Comparison of ENCODE assay signal across 32 cellular contexts in the genomic region with DNA sequence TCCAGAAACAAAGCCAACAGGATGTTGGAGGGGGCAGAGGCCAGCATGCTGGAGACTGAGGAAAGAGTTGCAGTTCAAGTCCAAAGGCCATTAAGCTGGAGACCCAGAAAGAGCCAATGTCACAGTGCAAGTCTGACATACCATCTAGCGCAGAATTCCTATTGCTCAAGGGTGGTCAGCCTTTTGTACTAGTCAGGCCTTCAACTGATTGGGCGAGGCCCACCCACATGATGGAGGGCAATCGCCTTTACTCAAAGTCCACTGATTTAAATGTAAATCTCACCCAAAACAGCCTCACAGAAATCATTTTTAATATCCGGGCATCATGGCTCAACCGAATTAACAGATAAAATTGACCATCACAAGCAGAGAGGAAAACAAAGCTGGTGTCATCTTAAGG.
"Had no signal": no experiment of that assay in that cellular context is flagged by ENCODE, and none has a peak within 500 bp of the region (broad histone marks: within the 10 kb centered on the region; RNA-seq: fewer than 3 reads in every experiment).

No MANE protein-coding gene starts in this region.

- H3K27ac ChIP-seq: adrenal gland, body of pancreas, brain microvascular endothelial cell, breast epithelium, VCaP had no signal

- H3K9me3 ChIP-seq: adrenal gland, body of pancreas, breast epithelium had no signal

- H3K27me3 ChIP-seq: adrenal gland, body of pancreas, brain microvascular endothelial cell, breast epithelium had no signal

- H3K4me3 ChIP-seq: adrenal gland, body of pancreas, breast epithelium had no signal

- H3K4me1 ChIP-seq: adrenal gland, body of pancreas, breast epithelium had no signal

- FAIRE-seq: astrocyte, TTC549 had no signal

- H3K36me3 ChIP-seq: adrenal gland, brain microvascular endothelial cell, breast epithelium had no signal

- DNase-seq: activated B cell treated with CpG ODN at 0.5 μM for 24 hours; activated CD4-positive, alpha-beta memory T cell treated with anti-CD3 and anti-CD28 coated beads for 36 hours; activated CD4-positive, alpha-beta T cell treated with anti-CD3 and anti-CD28 coated beads for 4 hours; activated CD4-positive, alpha-beta T cell treated with anti-CD3 and anti-CD28 coated beads, Interleukin-2, amount 10 ng/mL, durations not matched to agents 24 days and 14 days; activated CD4-positive, alpha-beta T cell treated with anti-CD3 and anti-CD28 coated beads, Interleukin-2, amount 50 U/mL, for 1 hour; activated CD4-positive, alpha-beta T cell treated with anti-CD3 and anti-CD28 coated beads, Interleukin-2, amount 50 U/mL, for 4 hours; activated CD4-positive, CD25-positive, alpha-beta regulatory T cell treated with anti-CD3 and anti-CD28 coated beads, Interleukin-2, amount 50 U/mL, for 72 hours; activated CD8-positive, alpha-beta memory T cell treated with anti-CD3 and anti-CD28 coated beads, Interleukin-2, amount 10 ng/mL, durations not matched to agents 7 days and 5 days; activated CD8-positive, alpha-beta T cell treated with anti-CD3 and anti-CD28 coated beads for 36 hours; activated effector memory CD4-positive, alpha-beta T cell treated with anti-CD3 and anti-CD28 coated beads, Interleukin-2, amount 50 U/mL, for 16 hours; activated gamma-delta T cell treated with Interleukin-2 at 50 U/mL for 16 hours; activated naive CD4-positive, alpha-beta T cell; activated naive CD4-positive, alpha-beta T cell treated with anti-CD3 and anti-CD28 coated beads for 36 hours; activated naive CD4-positive, alpha-beta T cell treated with anti-CD3 and anti-CD28 coated beads, Interleukin-2, amount 50 U/mL, for 16 hours; activated naive CD8-positive, alpha-beta T cell treated with anti-CD3 and anti-CD28 coated beads for 36 hours; activated T-cell treated with anti-CD3 and anti-CD28 coated beads for 4 hours; activated T-cell treated with anti-CD3 and anti-CD28 coated beads, Interleukin-2, amount 50 U/mL, for 1 hour; activated T-cell treated with anti-CD3 and anti-CD28 coated beads, Interleukin-2, amount 50 U/mL, for 4 hours; activated T-cell treated with anti-CD3 and anti-CD28 coated beads, Interleukin-2, amount 50 U/mL, for 72 hours; amniotic stem cell; aorta; body of pancreas; brain microvascular endothelial cell; central memory CD4-positive, alpha-beta T cell; T-helper 1 cell; T-helper 2 cell; T-helper 9 cell had no signal
